10 cellular contexts compared by ENCODE assay signal in genomic region chr6:108157234-108157971, GRCh38. TPM values are rescaled to one million over a fixed set of nuclear protein-coding genes. Genes with fewer than 3 reads are reported as not detected.
DNase-seq lines count a peak whose midpoint lies in the region; ATAC-seq and TF ChIP-seq lines count a peak whose summit lies in the region.
"Had no signal": no experiment of that assay in that cellular context is flagged by ENCODE, and none has a peak within 500 bp of the region (broad histone marks: within the 10 kb centered on the region; RNA-seq: fewer than 3 reads in every experiment).

No MANE protein-coding gene starts in this region.

- no peak overlapping the region for H3K9ac ChIP-seq in NT2/D1 (ENCODE audit: insufficient read length, low read depth)
- no peak overlapping the region for H3K9ac ChIP-seq in endodermal cell (ENCODE audit: extremely low read depth, low read length, poor library complexity, severe bottlenecking)
- no peak overlapping the region for H3K9ac ChIP-seq in parathyroid adenoma

- no peak for TF ChIP-seq CTCF in Caco-2 (IDR thresholded peaks at IDR 0.05; ENCODE audit: insufficient read depth in 1 of 2, low read depth in 1 of 2, low read length in 1 of 2, severe bottlenecking in 1 of 2, unreplicated experiment in 1 of 2)
- no peak for TF ChIP-seq CTCF in endodermal cell (conservative IDR thresholded peaks at IDR 0.05)
- no peak for TF ChIP-seq CTCF in parathyroid adenoma (IDR thresholded peaks at IDR 0.05)

- peak overlapping the region; percentile 39 for H3K4me3 ChIP-seq in Caco-2 (ENCODE audit: low read depth, low read length)
- H3K4me3 ChIP-seq in NT2/D1 (ENCODE audit: insufficient read length, low read depth), result peak overlapping the region; percentile 5
- peak overlapping the region; percentile 53 for H3K4me3 ChIP-seq in endodermal cell (ENCODE audit: low read length)
- H3K4me3 ChIP-seq in parathyroid adenoma (ENCODE audit: low read depth, low read length), result peak overlapping the region; percentile 18

- peaks cover 2% of the 10 kb centered on the region; the same call in 1 of the 2 replicates for H3K27me3 ChIP-seq in Caco-2 (replicated peaks; ENCODE audit: control insufficient read depth, insufficient read depth, low read length)
- peaks cover 89% of the 10 kb centered on the region for H3K27me3 ChIP-seq in NT2/D1 (ENCODE audit: insufficient read depth, insufficient read length)
- H3K27me3 ChIP-seq in endodermal cell (ENCODE audit: control insufficient read depth, insufficient read depth, low read length, poor library complexity, severe bottlenecking), result peaks cover 98% of the 10 kb centered on the region
- peaks cover 19% of the 10 kb centered on the region for H3K27me3 ChIP-seq in parathyroid adenoma (ENCODE audit: control insufficient read depth, insufficient read depth, low read length)

- H3K27ac Mint-ChIP-seq in Caco-2 (ENCODE audit: unreplicated experiment) (no peak overlapping the region), endodermal cell (no peak overlapping the region)

- WGBS in endodermal cell (ENCODE audit: insufficient coverage in 1 of 2, insufficient read length in 1 of 2), 2 experiments, result 1 to 2% methylated on average over 16 to 59 of the region's 59 CpGs

- POLR2A ChIA-PET in Caco-2 (lab: Charles Lee), result no interaction called here

- H3K79me2 ChIP-seq in parathyroid adenoma, result no peaks in the 10 kb centered on the region

- H3K4me1 Mint-ChIP-seq in Caco-2 (ENCODE audit: low read depth, unreplicated experiment), result peaks cover 14% of the 10 kb centered on the region
- H3K4me1 Mint-ChIP-seq in endodermal cell, result peaks cover 15% of the 10 kb centered on the region

- peaks cover 8% of the 10 kb centered on the region for H3K4me1 ChIP-seq in Caco-2
- peaks cover 3% of the 10 kb centered on the region for H3K4me1 ChIP-seq in NT2/D1 (ENCODE audit: insufficient read depth, insufficient read length)
- H3K4me1 ChIP-seq in endodermal cell (ENCODE audit: control insufficient read depth, insufficient read depth, low read length), result peaks cover 7% of the 10 kb centered on the region
- no peaks in the 10 kb centered on the region for H3K4me1 ChIP-seq in parathyroid adenoma

- peak overlapping the region; percentile 66 for H3K4me3 Mint-ChIP-seq in Caco-2 (ENCODE audit: unreplicated experiment)
- no peak overlapping the region for H3K4me3 Mint-ChIP-seq in endodermal cell

- no peaks in the 10 kb centered on the region for H3K36me3 Mint-ChIP-seq in Caco-2 (ENCODE audit: insufficient read depth, unreplicated experiment)
- no peaks in the 10 kb centered on the region for H3K36me3 Mint-ChIP-seq in endodermal cell (ENCODE audit: low read depth)

- no peaks in the 10 kb centered on the region for H3K9me3 ChIP-seq in Caco-2
- no peaks in the 10 kb centered on the region for H3K9me3 ChIP-seq in NT2/D1 (ENCODE audit: insufficient read depth, low read length)
- no peaks in the 10 kb centered on the region for H3K9me3 ChIP-seq in endodermal cell (ENCODE audit: control insufficient read depth, low read length)
- no peaks in the 10 kb centered on the region for H3K9me3 ChIP-seq in parathyroid adenoma (ENCODE audit: control insufficient read depth, low read length)

- H3K27me3 Mint-ChIP-seq in Caco-2 (ENCODE audit: insufficient read depth, unreplicated experiment) (peaks cover 8% of the 10 kb centered on the region), endodermal cell (ENCODE audit: insufficient read depth) (peaks cover 100% of the 10 kb centered on the region)

- intact Hi-C loops in Caco-2 (cut with micrococcal nuclease; ENCODE audit: unreplicated experiment), result loop anchor here (5.0 kb wide), 1 partner anchor 40 kb away; no protein-coding TSS in a partner anchor

- no peak for ATAC-seq in HG03460 (IDR thresholded peaks at IDR 0.05; ENCODE audit: unreplicated experiment)
- no peak for ATAC-seq in GM21381 (IDR thresholded peaks at IDR 0.05; ENCODE audit: unreplicated experiment)
- no peak for ATAC-seq in HG03108 (IDR thresholded peaks at IDR 0.05; ENCODE audit: unreplicated experiment)

- no peaks in the 10 kb centered on the region for H3K9me3 Mint-ChIP-seq in Caco-2 (ENCODE audit: unreplicated experiment)
- no peaks in the 10 kb centered on the region for H3K9me3 Mint-ChIP-seq in endodermal cell

- no peak for DNase-seq in Caco-2
- no peak for DNase-seq in NT2/D1 (ENCODE audit: low read depth, low spot score)
- DNase-seq in endodermal cell, result peak; percentile 70
- no peak for DNase-seq in NCI-H1105 (lab: John Stamatoyannopoulos, UW)
- DNase-seq: NCI-H446 had no signal

- H3K36me3 ChIP-seq in Caco-2 (ENCODE audit: control insufficient read depth, insufficient read depth, low read length) (no peaks in the 10 kb centered on the region), NT2/D1 (ENCODE audit: insufficient read depth, insufficient read length, low read length) (no peaks in the 10 kb centered on the region), endodermal cell (ENCODE audit: control insufficient read depth, insufficient read depth, low read length) (no peaks in the 10 kb centered on the region), parathyroid adenoma (ENCODE audit: control insufficient read depth, insufficient read depth, low read length) (no peaks in the 10 kb centered on the region)

- H3K27ac ChIP-seq in endodermal cell (ENCODE audit: low read depth, low read length), result no peak overlapping the region
- no peak overlapping the region for H3K27ac ChIP-seq in parathyroid adenoma

- no peak overlapping the region for H2AFZ ChIP-seq in parathyroid adenoma

- no TSS peak for BruUV-seq in Caco-2 (replicated peaks; lab: Mats Ljungman, UMichigan)

- H3K4me2 ChIP-seq in parathyroid adenoma (ENCODE audit: low read length), result peak overlapping the region; percentile 60

- CTCF ChIA-PET in Caco-2 (lab: Charles Lee), result no interaction called here

RNA-seq across cellular contexts. Expression of gene NR2E1, which starts 8.4 kb away (rescaled TPM):
- total RNA-seq in Caco-2 (2022) (1.3 and 1.4 TPM in 2 replicates), endodermal cell (not detected)
- polyA plus RNA-seq in endodermal cell (2013, experiment 1 of 2), result 0.11 TPM
- 0.17 TPM for polyA plus RNA-seq in endodermal cell (2013, experiment 2 of 2)
- total RNA-seq: activated CD8-positive, alpha-beta memory T cell treated with anti-CD3 and anti-CD28 coated beads for 36 hours had no signal
